21 cellular contexts compared by ENCODE assay signal in genomic region chr11:20597137-20597923, GRCh38. TPM values are rescaled to one million over a fixed set of nuclear protein-coding genes. Genes with fewer than 3 reads are reported as not detected.
A peak's percentile ranks its signal among the peaks of the same experiment; 100 is the strongest.
DNase-seq lines count a peak whose midpoint lies in the region; ATAC-seq and TF ChIP-seq lines count a peak whose summit lies in the region.
"Had no signal": no experiment of that assay in that cellular context is flagged by ENCODE, and none has a peak within 500 bp of the region (broad histone marks: within the 10 kb centered on the region; RNA-seq: fewer than 3 reads in every experiment).

No MANE protein-coding gene starts in this region.

- dilution Hi-C loops in mammary epithelial cell (cut with HindIII; ENCODE audit: low sequenced_read_pairs), result no loop called here

- H2AFZ ChIP-seq in mammary epithelial cell (ENCODE audit: low read depth, low read length), result peak overlapping the region; percentile 46

- H3K27ac ChIP-seq in mammary epithelial cell (ENCODE audit: insufficient read depth, low read depth, low read length), result no peak overlapping the region
- H3K27ac ChIP-seq in CD4-positive, alpha-beta memory T cell (ENCODE audit: low read depth, low read length), result no peak overlapping the region
- H3K27ac ChIP-seq: spleen had no signal

- H4K20me1 ChIP-seq in mammary epithelial cell (ENCODE audit: insufficient read depth, low read length), result peaks cover 3% of the 10 kb centered on the region

- H3K4me3 ChIP-seq in mammary epithelial cell (replicated peaks in 1 of 3; ENCODE audit: insufficient read depth in 1 of 3, low read depth in 2 of 3, low read length in 3 of 3) (peak overlapping the region; percentile 13 to 38 (median 28)), iPS-18c (ENCODE audit: insufficient read depth, low read depth, low read length) (peak overlapping the region; percentile 53)
- no peak overlapping the region for H3K4me3 ChIP-seq in CD4-positive, alpha-beta memory T cell (ENCODE audit: low read length in 2 of 2)

- WGBS in mammary epithelial cell (ENCODE audit: low coverage, missing lambda C conversion rate), result 5% methylated on average over 26 of the region's 57 CpGs

- no peaks in the 10 kb centered on the region for H3K79me2 ChIP-seq in mammary epithelial cell (ENCODE audit: insufficient read depth, low read length)

- no peak overlapping the region for H3K27ac Mint-ChIP-seq in activated naive CD8-positive, alpha-beta T cell treated with anti-CD3 and anti-CD28 coated beads, Interleukin-2, amount 10 ng/mL, durations not matched to agents 7 days and 5 days
- H3K27ac Mint-ChIP-seq in activated naive CD8-positive, alpha-beta T cell treated with anti-CD3 and anti-CD28 coated beads, Interleukin-2, amount 50 U/mL, for 24 hours, result no peak overlapping the region
- peak overlapping the region; percentile 90 for H3K27ac Mint-ChIP-seq in stimulated activated naive B cell treated with anti-CD40 and anti-IgM and Interleukin-4, amounts not matched to agents 10 μg/mL and 1 μg/mL and 100 μg/mL, for 72 hours
- H3K27ac Mint-ChIP-seq in CD4-positive, alpha-beta memory T cell, result no peak overlapping the region
- H3K27ac Mint-ChIP-seq: CD4-positive, CD25-positive, alpha-beta regulatory T cell; stimulated activated memory B cell treated with anti-CD40 and anti-IgM and Interleukin-4, amounts not matched to agents 10 μg/mL and 1 μg/mL and 100 μg/mL, for 72 hours had no signal

- no peaks in the 10 kb centered on the region for H3K9me3 ChIP-seq in mammary epithelial cell (replicated peaks; ENCODE audit: insufficient read depth, low read length)
- peaks cover 2% of the 10 kb centered on the region for H3K9me3 ChIP-seq in iPS-18c (ENCODE audit: control insufficient read depth, insufficient read depth, low read length)
- no peaks in the 10 kb centered on the region for H3K9me3 ChIP-seq in CD4-positive, alpha-beta memory T cell (ENCODE audit: control insufficient read depth in 1 of 2, low read length in 2 of 2)
- H3K9me3 ChIP-seq: spleen had no signal

- no peaks in the 10 kb centered on the region for H3K36me3 Mint-ChIP-seq in activated naive CD8-positive, alpha-beta T cell treated with anti-CD3 and anti-CD28 coated beads, Interleukin-2, amount 10 ng/mL, durations not matched to agents 7 days and 5 days
- H3K36me3 Mint-ChIP-seq in activated naive CD8-positive, alpha-beta T cell treated with anti-CD3 and anti-CD28 coated beads, Interleukin-2, amount 50 U/mL, for 24 hours (ENCODE audit: low read depth), result no peaks in the 10 kb centered on the region
- H3K36me3 Mint-ChIP-seq in stimulated activated naive B cell treated with anti-CD40 and anti-IgM and Interleukin-4, amounts not matched to agents 10 μg/mL and 1 μg/mL and 100 μg/mL, for 72 hours, result peaks cover 3% of the 10 kb centered on the region in 2 donors
- peaks cover 0 to 4% of the 10 kb centered on the region in 2 donors for H3K36me3 Mint-ChIP-seq in CD4-positive, alpha-beta memory T cell
- H3K36me3 Mint-ChIP-seq: CD4-positive, CD25-positive, alpha-beta regulatory T cell; stimulated activated memory B cell treated with anti-CD40 and anti-IgM and Interleukin-4, amounts not matched to agents 10 μg/mL and 1 μg/mL and 100 μg/mL, for 72 hours had no signal

- no peak for ATAC-seq in activated naive CD8-positive, alpha-beta T cell treated with anti-CD3 and anti-CD28 coated beads, Interleukin-2, amount 10 ng/mL, durations not matched to agents 7 days and 5 days (ENCODE audit: low read depth)
- ATAC-seq in activated naive CD8-positive, alpha-beta T cell treated with anti-CD3 and anti-CD28 coated beads, Interleukin-2, amount 50 U/mL, for 24 hours, result no peak
- no peak for ATAC-seq in stimulated activated naive B cell treated with anti-CD40 and anti-IgM and Interleukin-4, amounts not matched to agents 10 μg/mL and 1 μg/mL and 100 μg/mL, for 72 hours (replicated peaks)
- ATAC-seq in GM18861 (IDR thresholded peaks at IDR 0.05; ENCODE audit: unreplicated experiment) (no peak), GM19463 (IDR thresholded peaks at IDR 0.05; ENCODE audit: unreplicated experiment) (no peak)
- ATAC-seq: Panc1; stimulated activated memory B cell treated with anti-CD40 and anti-IgM and Interleukin-4, amounts not matched to agents 10 μg/mL and 1 μg/mL and 100 μg/mL, for 72 hours had no signal

- no peak for TF ChIP-seq CTCF in mammary epithelial cell (conservative IDR thresholded peaks at IDR 0.05 in 1 of 2, IDR thresholded peaks at IDR 0.05 in 1 of 2; ENCODE audit: extremely low read depth in 1 of 2, insufficient read depth in 1 of 2, low read depth in 1 of 2, low read length in 2 of 2)

- CTCF ChIA-PET in mammary epithelial cell (lab: Charles Lee; ENCODE audit: low non-redundant PET), result no interaction called here
- CTCF ChIA-PET in CD4-positive, alpha-beta memory T cell (lab: Charles Lee; ENCODE audit: partially characterized antibody), result no interaction called here

- in situ Hi-C loops in mammary epithelial cell (cut with MboI; ENCODE audit: low sequenced_read_pairs in 2 of 2), result no loop called here

- H3K4me2 ChIP-seq in mammary epithelial cell (ENCODE audit: insufficient read depth, low read depth, low read length), result peak overlapping the region; percentile 82

- intact Hi-C loops in mammary epithelial cell (cut with micrococcal nuclease), result no loop called here
- intact Hi-C loops in CD4-positive, alpha-beta memory T cell (cut with micrococcal nuclease), result no loop called here

- H3K4me1 ChIP-seq in mammary epithelial cell (ENCODE audit: insufficient read depth, low read length), result peaks cover 21% of the 10 kb centered on the region
- no peaks in the 10 kb centered on the region for H3K4me1 ChIP-seq in CD4-positive, alpha-beta memory T cell (ENCODE audit: insufficient read depth, low read length)

- POLR2A ChIA-PET in activated naive CD8-positive, alpha-beta T cell treated with anti-CD3 and anti-CD28 coated beads, Interleukin-2, amount 10 ng/mL, durations not matched to agents 7 days and 5 days (lab: Charles Lee), result no interaction called here
- POLR2A ChIA-PET in CD4-positive, alpha-beta memory T cell (lab: Charles Lee; ENCODE audit: partially characterized antibody), result no interaction called here

- peaks cover 76% of the 10 kb centered on the region for H3K27me3 Mint-ChIP-seq in activated naive CD8-positive, alpha-beta T cell treated with anti-CD3 and anti-CD28 coated beads, Interleukin-2, amount 10 ng/mL, durations not matched to agents 7 days and 5 days
- peaks cover 82% of the 10 kb centered on the region for H3K27me3 Mint-ChIP-seq in activated naive CD8-positive, alpha-beta T cell treated with anti-CD3 and anti-CD28 coated beads, Interleukin-2, amount 50 U/mL, for 24 hours
- H3K27me3 Mint-ChIP-seq in stimulated activated naive B cell treated with anti-CD40 and anti-IgM and Interleukin-4, amounts not matched to agents 10 μg/mL and 1 μg/mL and 100 μg/mL, for 72 hours, result peaks cover 72 to 82% of the 10 kb centered on the region in 2 donors
- H3K27me3 Mint-ChIP-seq in CD4-positive, alpha-beta memory T cell, result peaks cover 67 to 68% of the 10 kb centered on the region in 2 donors

- no TSS peak for BruUV-seq in mammary epithelial cell (replicated peaks; lab: Mats Ljungman, UMichigan)

- peak overlapping the region; percentile 9 for H3K4me3 Mint-ChIP-seq in activated naive CD8-positive, alpha-beta T cell treated with anti-CD3 and anti-CD28 coated beads, Interleukin-2, amount 10 ng/mL, durations not matched to agents 7 days and 5 days
- H3K4me3 Mint-ChIP-seq in activated naive CD8-positive, alpha-beta T cell treated with anti-CD3 and anti-CD28 coated beads, Interleukin-2, amount 50 U/mL, for 24 hours, result no peak overlapping the region
- H3K4me3 Mint-ChIP-seq in stimulated activated naive B cell treated with anti-CD40 and anti-IgM and Interleukin-4, amounts not matched to agents 10 μg/mL and 1 μg/mL and 100 μg/mL, for 72 hours, result peak overlapping the region; percentile 14 to 57
- H3K4me3 Mint-ChIP-seq in CD4-positive, alpha-beta memory T cell, result peak overlapping the region in 1 of 8 donors; percentile 25
- H3K4me3 Mint-ChIP-seq: CD4-positive, CD25-positive, alpha-beta regulatory T cell; stimulated activated memory B cell treated with anti-CD40 and anti-IgM and Interleukin-4, amounts not matched to agents 10 μg/mL and 1 μg/mL and 100 μg/mL, for 72 hours had no signal

- no peak for DNase-seq in activated naive CD8-positive, alpha-beta T cell treated with anti-CD3 and anti-CD28 coated beads, Interleukin-2, amount 10 ng/mL, durations not matched to agents 7 days and 5 days
- no peak for DNase-seq in activated naive CD8-positive, alpha-beta T cell treated with anti-CD3 and anti-CD28 coated beads, Interleukin-2, amount 50 U/mL, for 24 hours
- DNase-seq in mammary epithelial cell, result no peak
- DNase-seq in stimulated activated naive B cell treated with anti-CD40 and anti-IgM and Interleukin-4, amounts not matched to agents 10 μg/mL and 1 μg/mL and 100 μg/mL, for 72 hours, result no peak
- no peak for DNase-seq in CD4-positive, alpha-beta memory T cell
- DNase-seq: activated CD4-positive, alpha-beta T cell treated with anti-CD3 and anti-CD28 coated beads, Interleukin-2, amount 50 U/mL, for 48 hours; activated T-cell treated with anti-CD3 and anti-CD28 coated beads, Interleukin-2, amount 50 U/mL, for 48 hours; DMS79 treated with DMSO at 0.1 percent for 48 hours; kidney glomerular epithelial cell; NCI-H1048; NCI-H2107; NCI-H526 treated with DMSO at 0.1 percent for 48 hours; spleen had no signal

- peaks cover 43% of the 10 kb centered on the region for H3K27me3 ChIP-seq in mammary epithelial cell (ENCODE audit: insufficient read depth, low read length)
- peaks cover 49% of the 10 kb centered on the region for H3K27me3 ChIP-seq in CD4-positive, alpha-beta memory T cell (ENCODE audit: insufficient read depth, low read length)

- H3K9me3 Mint-ChIP-seq in activated naive CD8-positive, alpha-beta T cell treated with anti-CD3 and anti-CD28 coated beads, Interleukin-2, amount 10 ng/mL, durations not matched to agents 7 days and 5 days, result peaks cover 5% of the 10 kb centered on the region
- peaks cover 9% of the 10 kb centered on the region for H3K9me3 Mint-ChIP-seq in activated naive CD8-positive, alpha-beta T cell treated with anti-CD3 and anti-CD28 coated beads, Interleukin-2, amount 50 U/mL, for 24 hours
- peaks cover 3 to 7% of the 10 kb centered on the region in 2 donors for H3K9me3 Mint-ChIP-seq in stimulated activated naive B cell treated with anti-CD40 and anti-IgM and Interleukin-4, amounts not matched to agents 10 μg/mL and 1 μg/mL and 100 μg/mL, for 72 hours
- H3K9me3 Mint-ChIP-seq in CD4-positive, alpha-beta memory T cell, result peaks cover 0 to 13% (median 7%) of the 10 kb centered on the region in 8 donors

- no peaks in the 10 kb centered on the region for H3K36me3 ChIP-seq in mammary epithelial cell (ENCODE audit: insufficient read depth, low read length)
- H3K36me3 ChIP-seq in CD4-positive, alpha-beta memory T cell (ENCODE audit: insufficient read depth, low read length), result no peaks in the 10 kb centered on the region
- H3K36me3 ChIP-seq: spleen had no signal

- no peak overlapping the region for H3K9ac ChIP-seq in mammary epithelial cell (ENCODE audit: insufficient read depth, low read length)

- H3K4me1 Mint-ChIP-seq in activated naive CD8-positive, alpha-beta T cell treated with anti-CD3 and anti-CD28 coated beads, Interleukin-2, amount 10 ng/mL, durations not matched to agents 7 days and 5 days, result peaks cover 5% of the 10 kb centered on the region
- peaks cover 9% of the 10 kb centered on the region for H3K4me1 Mint-ChIP-seq in activated naive CD8-positive, alpha-beta T cell treated with anti-CD3 and anti-CD28 coated beads, Interleukin-2, amount 50 U/mL, for 24 hours
- H3K4me1 Mint-ChIP-seq in stimulated activated naive B cell treated with anti-CD40 and anti-IgM and Interleukin-4, amounts not matched to agents 10 μg/mL and 1 μg/mL and 100 μg/mL, for 72 hours, result peaks cover 4 to 10% of the 10 kb centered on the region in 2 donors
- peaks cover 0 to 8% (median 2%) of the 10 kb centered on the region in 4 donors for H3K4me1 Mint-ChIP-seq in CD4-positive, alpha-beta memory T cell

RNA-seq across cellular contexts. Expression of gene SLC6A5, which starts 2.1 kb away (rescaled TPM):
- total RNA-seq in activated naive CD8-positive, alpha-beta T cell treated with anti-CD3 and anti-CD28 coated beads, Interleukin-2, amount 10 ng/mL, durations not matched to agents 7 days and 5 days, result not detected
- total RNA-seq in mammary epithelial cell, result under 1 TPM in 1 of 2 donors, not detected in 1; under 0.01 TPM
- not detected for polyA plus RNA-seq in mammary epithelial cell
- not detected for polyA minus RNA-seq in mammary epithelial cell
- total RNA-seq in CD4-positive, alpha-beta memory T cell, result not detected
- not detected for polyA plus RNA-seq in CD4-positive, alpha-beta memory T cell
- total RNA-seq: CD4-positive, CD25-positive, alpha-beta regulatory T cell; mononuclear cell; omental fat pad; spleen had no signal
- polyA plus RNA-seq: CD4-positive, CD25-positive, alpha-beta regulatory T cell; spleen had no signal

Comparison
In these comparisons a context has a peak if more than half of its experiments do, and no peak if none do; other contexts are left out.
1. H3K4me3 ChIP-seq: peak in mammary epithelial cell (3 of 3) and iPS-18c (single experiment); none in CD4-positive, alpha-beta memory T cell (0 of 2).